ENCODE assay signal across 9 cellular contexts in genomic region chr5:149831492-149831891, GRCh38.
DNase-seq lines count a peak whose midpoint lies in the region; ATAC-seq and TF ChIP-seq lines count a peak whose summit lies in the region.
"Had no signal": no experiment of that assay in that cellular context is flagged by ENCODE, and none has a peak within 500 bp of the region (broad histone marks: within the 10 kb centered on the region; RNA-seq: fewer than 3 reads in every experiment).

No MANE protein-coding gene starts in this region.

- POLR2A ChIA-PET in T-cell (lab: Charles Lee) = no interaction called here

- no peak overlapping the region for H4K8ac ChIP-seq in neuronal stem cell (ENCODE audit: low read depth, low read length)

- H3K36me3 Mint-ChIP-seq in T-cell = peaks cover 23% of the 10 kb centered on the region

- no peaks in the 10 kb centered on the region for H3K27me3 ChIP-seq in neuronal stem cell (ENCODE audit: control insufficient read depth in 3 of 3, insufficient read depth in 3 of 3, low read depth in 1 of 3, low read length in 3 of 3)
- H3K27me3 ChIP-seq in gastroesophageal sphincter = no peaks in the 10 kb centered on the region

- no peaks in the 10 kb centered on the region for H3K27me3 Mint-ChIP-seq in T-cell
- H3K27me3 Mint-ChIP-seq: central memory CD8-positive, alpha-beta T cell had no signal

- CTCF ChIA-PET in T-cell (lab: Charles Lee) = interaction anchor here (0.7 to 1.1 kb wide), 3 partner anchors 134 to 195 kb away, joined by 3 to 9 read pairs (median 3); no protein-coding TSS in a partner anchor

- no peaks in the 10 kb centered on the region for H3K9me3 ChIP-seq in neuronal stem cell (replicated peaks in 1 of 2; ENCODE audit: control insufficient read depth in 2 of 2, insufficient read depth in 1 of 2, low read depth in 1 of 2, low read length in 2 of 2)
- H3K9me3 ChIP-seq in gastroesophageal sphincter = no peaks in the 10 kb centered on the region

- ATAC-seq in GM18868 (IDR thresholded peaks at IDR 0.05; ENCODE audit: unreplicated experiment) = peak; percentile 94
- ATAC-seq in HG02798 (IDR thresholded peaks at IDR 0.05; ENCODE audit: poor library complexity, unreplicated experiment) = peak; percentile 88
- no peak for ATAC-seq in gastroesophageal sphincter
- ATAC-seq in T-cell (replicated peaks in 1 of 4) = no peak

- no peak overlapping the region for H2AK5ac ChIP-seq in neuronal stem cell (ENCODE audit: low read depth, low read length)

- H3K79me1 ChIP-seq in neuronal stem cell (ENCODE audit: low read depth, low read length) = no peaks in the 10 kb centered on the region

- H3K23ac ChIP-seq in neuronal stem cell (ENCODE audit: low read depth, low read length, poor library complexity) = no peak overlapping the region

- H3K9me3 Mint-ChIP-seq in T-cell = no peaks in the 10 kb centered on the region
- H3K9me3 Mint-ChIP-seq: central memory CD8-positive, alpha-beta T cell had no signal

- H2BK120ac ChIP-seq in neuronal stem cell (ENCODE audit: low read depth, low read length) = no peak overlapping the region

- no peak for TF ChIP-seq CTCF in gastroesophageal sphincter (IDR thresholded peaks at IDR 0.05)

- no peaks in the 10 kb centered on the region for H3K36me3 ChIP-seq in neuronal stem cell (replicated peaks in 1 of 2; ENCODE audit: control insufficient read depth in 2 of 2, insufficient read depth in 2 of 2, low read length in 2 of 2)
- peaks cover 0 to 53% of the 10 kb centered on the region in 2 donors for H3K36me3 ChIP-seq in gastroesophageal sphincter

- H2BK5ac ChIP-seq in neuronal stem cell (ENCODE audit: low read length) = no peak overlapping the region

- no peak overlapping the region for H3K14ac ChIP-seq in neuronal stem cell (ENCODE audit: low read length)

- DNase-seq in activated CD4-positive, alpha-beta T cell treated with anti-CD3 and anti-CD28 coated beads for 4 hours = peak; percentile 14 to 26
- DNase-seq in stimulated activated CD4-positive, alpha-beta T cell treated with anti-CD3 and anti-CD28 coated beads, Interleukin-12 subunit alpha, Interleukin-12 subunit beta, amount 100 ng/mL, for 4 hours = peak; percentile 16
- no peak for DNase-seq in neuronal stem cell (ENCODE audit: low spot score)
- DNase-seq in pons (ENCODE audit: low spot score) = no peak
- no peak for DNase-seq in T-cell

- H2BK15ac ChIP-seq in neuronal stem cell (ENCODE audit: low read length) = no peak overlapping the region

- H3K4me2 ChIP-seq in neuronal stem cell (ENCODE audit: insufficient read depth, low read length, poor library complexity, severe bottlenecking) = no peak overlapping the region

- TF ChIP-seq EP300 in gastroesophageal sphincter (IDR thresholded peaks at IDR 0.05) = no peak

- no peaks in the 10 kb centered on the region for H3K4me1 Mint-ChIP-seq in T-cell
- H3K4me1 Mint-ChIP-seq: central memory CD8-positive, alpha-beta T cell had no signal

- H3K4me3 ChIP-seq in neuronal stem cell (ENCODE audit: low read length in 2 of 2) (no peak overlapping the region), gastroesophageal sphincter (no peak overlapping the region)

- H4K91ac ChIP-seq in neuronal stem cell (ENCODE audit: low read depth, low read length, poor library complexity) = no peak overlapping the region

- no peak overlapping the region for H3K4ac ChIP-seq in neuronal stem cell (ENCODE audit: low read length)

- no peaks in the 10 kb centered on the region for H3K4me1 ChIP-seq in neuronal stem cell (ENCODE audit: control insufficient read depth in 2 of 2, insufficient read depth in 1 of 2, low read depth in 1 of 2, low read length in 2 of 2)
- peaks cover 0 to 26% (median 0%) of the 10 kb centered on the region in 3 donors for H3K4me1 ChIP-seq in gastroesophageal sphincter

- no CpG with 5 or more reads among the region's 5 CpGs for WGBS in neuronal stem cell (ENCODE audit: extremely low coverage in 2 of 2, insufficient read length in 2 of 2, insufficient replicate concordance in 1 of 2), 2 donors
- WGBS in gastroesophageal sphincter (ENCODE audit: low coverage in 1 of 2), 2 donors = 57 to 60% methylated on average over 1 to 3 of the region's 5 CpGs

- no peak overlapping the region for H3K18ac ChIP-seq in neuronal stem cell (ENCODE audit: low read length)

- no peak overlapping the region for H3K9ac ChIP-seq in neuronal stem cell (ENCODE audit: low read depth, low read length, poor library complexity)

- no peak for TF ChIP-seq POLR2A in gastroesophageal sphincter (IDR thresholded peaks at IDR 0.05)

- H3K27ac ChIP-seq in neuronal stem cell (replicated peaks; ENCODE audit: low read length) = no peak overlapping the region
- no peak overlapping the region for H3K27ac ChIP-seq in gastroesophageal sphincter

- no peak overlapping the region for H2AFZ ChIP-seq in neuronal stem cell (ENCODE audit: low read length)

- no peak overlapping the region for H3K4me3 Mint-ChIP-seq in T-cell
- H3K4me3 Mint-ChIP-seq: central memory CD8-positive, alpha-beta T cell had no signal

- no peak overlapping the region for H3K27ac Mint-ChIP-seq in T-cell

- no peak overlapping the region for H2BK12ac ChIP-seq in neuronal stem cell (ENCODE audit: low read length)

Comparison
In these comparisons a context has a peak if more than half of its experiments do, and no peak if none do; other contexts are left out.
1. ATAC-seq: peak in GM18868 (single experiment) and HG02798 (single experiment); none in gastroesophageal sphincter (single experiment) and T-cell (0 of 4).
2. DNase-seq: peak in activated CD4-positive, alpha-beta T cell treated with anti-CD3 and anti-CD28 coated beads for 4 hours (2 of 2) and stimulated activated CD4-positive, alpha-beta T cell treated with anti-CD3 and anti-CD28 coated beads, Interleukin-12 subunit alpha, Interleukin-12 subunit beta, amount 100 ng/mL, for 4 hours (single experiment); none in neuronal stem cell (single experiment), pons (single experiment) and T-cell (0 of 34).